In genomic region chr16:67399218-67399733, GRCh38 we compare ENCODE assay signal across 8 cellular contexts. TPM values are rescaled to one million over a fixed set of nuclear protein-coding genes. Genes with fewer than 3 reads are reported as not detected.
DNase-seq lines count a peak whose midpoint lies in the region; ATAC-seq and TF ChIP-seq lines count a peak whose summit lies in the region.

No MANE protein-coding gene starts in this region.

- CTCF ChIA-PET in MCF 10A (lab: Yijun Ruan, JAX) = interaction anchor here (0.6 to 0.8 kb wide), 3 partner anchors 138 to 807 kb away, joined by 3 to 4 read pairs (median 4); no protein-coding TSS in a partner anchor

- TF ChIP-seq CTCF in 22Rv1 (IDR thresholded peaks at IDR 0.05) (peak; percentile 82), HFFc6 (IDR thresholded peaks at IDR 0.05) (peak; percentile 78), gastroesophageal sphincter (IDR thresholded peaks at IDR 0.05) (peak in 3 of 4 experiments; percentile 63 to 93 (median 67)), MCF 10A (IDR thresholded peaks at IDR 0.05; ENCODE audit: unreplicated experiment) (no peak)

- H3K4me1 Mint-ChIP-seq in HFFc6 (ENCODE audit: low read depth) = no peaks in the 10 kb centered on the region
- peaks cover 14% of the 10 kb centered on the region for H3K4me1 Mint-ChIP-seq in MCF 10A (ENCODE audit: insufficient read depth, unreplicated experiment)

- no TSS peak for BruUV-seq in MCF 10A (replicated peaks; lab: Mats Ljungman, UMichigan)

- H3K4me1 ChIP-seq in gastroesophageal sphincter = peaks cover 3 to 55% (median 35%) of the 10 kb centered on the region in 3 donors

- H3K4me3 Mint-ChIP-seq in HFFc6 = no peak overlapping the region
- H3K4me3 Mint-ChIP-seq in MCF 10A (ENCODE audit: unreplicated experiment) = no peak overlapping the region

- peaks cover 15% of the 10 kb centered on the region for H3K27me3 Mint-ChIP-seq in HFFc6 (ENCODE audit: insufficient read depth)
- no peaks in the 10 kb centered on the region for H3K27me3 Mint-ChIP-seq in MCF 10A (ENCODE audit: insufficient read depth, unreplicated experiment)

- no peaks in the 10 kb centered on the region for H3K9me3 Mint-ChIP-seq in HFFc6
- H3K9me3 Mint-ChIP-seq in MCF 10A (ENCODE audit: unreplicated experiment) = no peaks in the 10 kb centered on the region

- no peaks in the 10 kb centered on the region for H3K36me3 Mint-ChIP-seq in HFFc6 (ENCODE audit: low read depth)
- peaks cover 6% of the 10 kb centered on the region for H3K36me3 Mint-ChIP-seq in MCF 10A (ENCODE audit: insufficient read depth, unreplicated experiment)

- intact Hi-C loops in posterior cingulate gyrus (cut with DNase I) (loop anchor here (2.0 kb wide), 1 partner anchor 26 kb away; no protein-coding TSS in a partner anchor), MCF 10A (cut with micrococcal nuclease) (no loop called here)

- peaks cover 0 to 2% of the 10 kb centered on the region in 2 donors for H3K36me3 ChIP-seq in gastroesophageal sphincter

- no peak overlapping the region for H3K27ac ChIP-seq in 22Rv1
- H3K27ac ChIP-seq in gastroesophageal sphincter = peak overlapping the region in 2 of 4 donors; percentile 7 to 46

- ATAC-seq in gastroesophageal sphincter (peak; percentile 40), GM18511 (IDR thresholded peaks at IDR 0.05; ENCODE audit: unreplicated experiment) (no peak)

- no peak for TF ChIP-seq POLR2A in gastroesophageal sphincter (IDR thresholded peaks at IDR 0.05)

- no peak for TF ChIP-seq EP300 in gastroesophageal sphincter (IDR thresholded peaks at IDR 0.05)

- H3K27ac Mint-ChIP-seq in HFFc6 (no peak overlapping the region), MCF 10A (ENCODE audit: low read depth, unreplicated experiment) (no peak overlapping the region)

- H3K4me3 ChIP-seq in gastroesophageal sphincter = peak overlapping the region in 1 of 2 donors; percentile 29

- WGBS in gastroesophageal sphincter (ENCODE audit: low coverage in 1 of 2), 2 donors = no CpG with 5 or more reads among the region's 42 CpGs

- no peak for DNase-seq in HFFc6
- DNase-seq in activated T-cell treated with anti-CD3 and anti-CD28 coated beads, Interleukin-2, amount 50 U/mL, for 1 hour = peak; percentile 56
- DNase-seq in posterior cingulate gyrus = peak in 6 of 10 donors; percentile 50 to 93 (median 66)
- DNase-seq in SW480 (ENCODE audit: low spot score) = no peak
- no peak for DNase-seq in MCF 10A (ENCODE audit: unreplicated experiment)

- POLR2A ChIA-PET in MCF 10A (lab: Yijun Ruan, JAX) = no interaction called here

- H3K27me3 ChIP-seq in gastroesophageal sphincter = no peaks in the 10 kb centered on the region

- no peaks in the 10 kb centered on the region for H3K9me3 ChIP-seq in gastroesophageal sphincter

RNA-seq across cellular contexts. Expression of gene TPPP3, which starts 6.0 kb away (rescaled TPM):
- total RNA-seq in HFFc6 (2021; fragmentation: NEBNext Ultra II Directional; extraction: Animal tissue kit (Norgen Biotek cat#: 25700)) = under 1 TPM in 2 of 6 experiments, not detected in 4; 0.21 to 0.28 TPM
- total RNA-seq in gastroesophageal sphincter = 100 to 1,000 TPM in 1 of 4 donors, 10 to 100 TPM in 3; 14.8 to 111 (median 55.0) TPM
- total RNA-seq in MCF 10A (2022) = not detected in 2 replicates

RNA-seq across cellular contexts. Expression of gene ZDHHC1, which starts 17.0 kb away (rescaled TPM):
- total RNA-seq in HFFc6 (2021; fragmentation: NEBNext Ultra II Directional; extraction: Animal tissue kit (Norgen Biotek cat#: 25700)) = 1 to 10 TPM; 2.1 to 5.4 (median 2.8) TPM
- total RNA-seq in gastroesophageal sphincter (10 to 100 TPM in 3 of 4 donors, 1 to 10 TPM in 1; 7.5 to 26.7 (median 17.3) TPM), MCF 10A (2022) (5.9 and 7.6 TPM in 2 replicates)

RNA-seq across cellular contexts. Expression of gene HSD11B2, which starts 31.6 kb away (rescaled TPM):
- not detected for total RNA-seq in HFFc6 (2021; fragmentation: NEBNext Ultra II Directional; extraction: Animal tissue kit (Norgen Biotek cat#: 25700))
- total RNA-seq in gastroesophageal sphincter (1 to 10 TPM in 1 of 4 donors, under 1 TPM in 2, not detected in 1; 0.19 to 2.1 (median 0.27) TPM), MCF 10A (2022) (0.42 and 0.86 TPM in 2 replicates)

Comparison
In these comparisons a context has a peak if more than half of its experiments do, and no peak if none do; other contexts are left out.
1. DNase-seq: peak in activated T-cell treated with anti-CD3 and anti-CD28 coated beads, Interleukin-2, amount 50 U/mL, for 1 hour (single experiment) and posterior cingulate gyrus (6 of 10); none in HFFc6 (single experiment), SW480 (single experiment) and MCF 10A (single experiment).
2. RNA of gene TPPP3, which starts 6.0 kb away (total RNA-seq): 14.8 to 111 TPM in gastroesophageal sphincter; 0.21 to 0.28 TPM in HFFc6 and not detected in MCF 10A; every median in the first group is over 10 times any median in the second.